Comparison of ENCODE assay signal across 1 cellular context in the genomic region with DNA sequence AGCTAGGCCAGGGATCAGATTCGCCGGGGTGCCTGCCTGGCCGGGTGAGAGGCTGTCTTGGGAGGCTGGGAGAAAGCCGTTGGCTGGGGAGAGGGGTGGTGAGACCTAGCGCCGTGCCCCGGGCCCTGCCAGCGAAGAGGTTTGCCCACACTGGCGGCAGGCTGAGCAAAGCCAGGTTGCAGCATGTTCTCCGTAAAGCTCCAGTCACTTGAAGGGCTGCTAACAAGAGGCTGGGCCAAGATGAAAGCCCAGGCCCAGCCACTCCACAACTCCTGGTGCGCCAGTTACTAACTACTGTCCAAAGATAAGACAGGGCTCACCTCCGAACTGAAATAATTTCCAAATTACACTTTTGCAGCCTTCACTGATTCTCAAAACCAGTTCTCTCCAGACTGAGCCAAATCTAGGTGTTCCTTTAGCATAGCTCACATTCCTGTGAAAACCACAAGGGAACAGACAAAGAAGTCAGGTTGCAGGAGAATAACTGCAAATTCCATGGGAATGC.
TF ChIP-seq lines count a peak whose summit lies in the region.

No MANE protein-coding gene starts in this region.

TF ChIP-seq in WTC11, 78 proteins besides CTCF, POLR2A, EP300 and RAD21 (continued from another document):
- no peak for TF ChIP-seq ZSCAN18 (CRISPR knock-in tag; IDR thresholded peaks at IDR 0.05)
- no peak for TF ChIP-seq CREM (CRISPR knock-in tag; IDR thresholded peaks at IDR 0.05)
- TF ChIP-seq, protein P1, sequence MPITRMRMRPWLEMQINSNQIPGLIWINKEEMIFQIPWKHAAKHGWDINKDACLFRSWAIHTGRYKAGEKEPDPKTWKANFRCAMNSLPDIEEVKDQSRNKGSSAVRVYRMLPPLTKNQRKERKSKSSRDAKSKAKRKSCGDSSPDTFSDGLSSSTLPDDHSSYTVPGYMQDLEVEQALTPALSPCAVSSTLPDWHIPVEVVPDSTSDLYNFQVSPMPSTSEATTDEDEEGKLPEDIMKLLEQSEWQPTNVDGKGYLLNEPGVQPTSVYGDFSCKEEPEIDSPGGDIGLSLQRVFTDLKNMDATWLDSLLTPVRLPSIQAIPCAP (CRISPR knock-in tag; IDR thresholded peaks at IDR 0.05): no peak
- no peak for TF ChIP-seq ZNF219 (CRISPR knock-in tag; IDR thresholded peaks at IDR 0.05; ENCODE audit: borderline replicate concordance)
- TF ChIP-seq ESRRA (CRISPR knock-in tag; IDR thresholded peaks at IDR 0.05; ENCODE audit: borderline replicate concordance): no peak
- TF ChIP-seq PREB (CRISPR knock-in tag; IDR thresholded peaks at IDR 0.05; ENCODE audit: borderline replicate concordance): no peak
- no peak for TF ChIP-seq ZNF532 (CRISPR knock-in tag; IDR thresholded peaks at IDR 0.05; ENCODE audit: borderline replicate concordance)
- no peak for TF ChIP-seq KAT7 (CRISPR knock-in tag; IDR thresholded peaks at IDR 0.05; ENCODE audit: borderline replicate concordance)
- TF ChIP-seq FOXK1 (CRISPR knock-in tag; IDR thresholded peaks at IDR 0.05): no peak
